Comparison of ENCODE assay signal across 30 cellular contexts in the genomic region with DNA sequence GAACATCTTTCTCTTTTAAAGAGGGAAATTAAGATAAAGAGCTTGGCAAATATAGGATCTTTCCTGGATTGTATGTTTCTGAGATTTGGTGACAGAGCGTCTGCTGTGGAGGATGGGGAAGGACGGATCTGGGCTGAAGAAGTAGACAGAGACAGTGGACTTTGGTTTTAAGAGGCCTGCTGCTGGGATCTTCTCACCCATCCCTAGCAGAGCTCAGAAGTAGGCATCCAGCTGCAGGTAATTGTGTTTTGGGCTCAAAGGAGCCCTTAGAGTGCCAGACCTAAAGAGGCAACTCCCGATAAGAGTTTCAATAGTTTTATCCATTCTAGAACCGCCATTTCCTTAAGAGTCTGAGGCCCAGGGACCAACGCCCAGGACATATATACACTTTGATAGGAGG.
"Had no signal": no experiment of that assay in that cellular context is flagged by ENCODE, and none has a peak within 500 bp of the region (broad histone marks: within the 10 kb centered on the region; RNA-seq: fewer than 3 reads in every experiment).

No MANE protein-coding gene starts in this region.

- H3K36me3 ChIP-seq: neural progenitor cell, ovary, right lobe of liver, sigmoid colon, spleen, suprapubic skin, tibial artery, upper lobe of left lung, vagina had no signal

- H3K27ac Mint-ChIP-seq: naive thymus-derived CD4-positive, alpha-beta T cell; natural killer cell; nephron; neural progenitor cell; progenitor cell of endocrine pancreas; stimulated activated memory B cell treated with anti-CD40 and anti-IgM and Interleukin-4, amounts not matched to agents 10 μg/mL and 1 μg/mL and 100 μg/mL, for 72 hours; stimulated activated naive CD8-positive, alpha-beta T cell treated with anti-CD3 and anti-CD28 coated beads, Interleukin-15, amount 100 ng/mL, for 72 hours had no signal

- DNase-seq: naive thymus-derived CD4-positive, alpha-beta T cell; natural killer cell; occipital lobe; ovary; posterior cingulate gyrus; psoas muscle; right lobe of liver; sigmoid colon; small intestine; spleen; stimulated activated CD4-positive, alpha-beta T cell treated with anti-CD3 and anti-CD28 coated beads, Interleukin-12 subunit alpha, Interleukin-12 subunit beta, amount 100 ng/mL, for 4 hours; stimulated activated CD4-positive, alpha-beta T cell treated with anti-CD3 and anti-CD28 coated beads, Interleukin-1b, Interleukin-23, amount 100 ng/mL, for 48 hours; stimulated activated CD4-positive, alpha-beta T cell treated with anti-CD3 and anti-CD28 coated beads, Interleukin-4, amount 100 ng/mL, for 1 hour; stimulated activated CD4-positive, alpha-beta T cell treated with anti-CD3 and anti-CD28 coated beads, Interleukin-4, amount 100 ng/mL, for 4 hours; stimulated activated CD8-positive, alpha-beta memory T cell treated with anti-CD3 and anti-CD28 coated beads, Interleukin-4, amount 100 ng/mL, for 48 hours; stimulated activated naive CD4-positive, alpha-beta T cell; stimulated activated naive CD8-positive, alpha-beta T cell treated with anti-CD3 and anti-CD28 coated beads, Interleukin-15, amount 100 ng/mL, for 72 hours; stimulated activated naive CD8-positive, alpha-beta T cell treated with anti-CD3 and anti-CD28 coated beads, Interleukin-15, Interleukin-2, amounts not matched to agents 100 U/mL and 50 U/mL, for 24 hours; substantia nigra; testis; tibial artery; trophoblast cell; upper lobe of left lung had no signal

- H3K4me2 ChIP-seq: neural progenitor cell had no signal

- H3K9ac ChIP-seq: neural progenitor cell, parathyroid adenoma had no signal

- H3K4me3 ChIP-seq: neural progenitor cell, ovary, psoas muscle, right lobe of liver, sigmoid colon, spleen, suprapubic skin, testis, tibial artery, upper lobe of left lung, vagina had no signal

- H3K27me3 ChIP-seq: neural progenitor cell, ovary, right lobe of liver, sigmoid colon, spleen, suprapubic skin, testis, tibial artery, upper lobe of left lung, vagina had no signal

- ATAC-seq: naive thymus-derived CD4-positive, alpha-beta T cell; natural killer cell; psoas muscle; right lobe of liver; stimulated activated memory B cell treated with anti-CD40 and anti-IgM and Interleukin-4, amounts not matched to agents 10 μg/mL and 1 μg/mL and 100 μg/mL, for 72 hours; stimulated activated naive CD8-positive, alpha-beta T cell treated with anti-CD3 and anti-CD28 coated beads, Interleukin-15, amount 100 ng/mL, for 72 hours; stimulated activated naive CD8-positive, alpha-beta T cell treated with anti-CD3 and anti-CD28 coated beads, Interleukin-15, Interleukin-2, amounts not matched to agents 100 U/mL and 50 U/mL, for 24 hours had no signal

- H3K27ac ChIP-seq: neural progenitor cell, ovary, parathyroid adenoma, psoas muscle, right lobe of liver, sigmoid colon, spleen, suprapubic skin, testis, tibial artery, upper lobe of left lung, vagina had no signal

- H3K4me1 Mint-ChIP-seq: naive thymus-derived CD4-positive, alpha-beta T cell; natural killer cell; nephron; neural progenitor cell; stimulated activated memory B cell treated with anti-CD40 and anti-IgM and Interleukin-4, amounts not matched to agents 10 μg/mL and 1 μg/mL and 100 μg/mL, for 72 hours; stimulated activated naive CD8-positive, alpha-beta T cell treated with anti-CD3 and anti-CD28 coated beads, Interleukin-15, amount 100 ng/mL, for 72 hours had no signal

- H3K9me3 Mint-ChIP-seq: natural killer cell; neural progenitor cell; stimulated activated memory B cell treated with anti-CD40 and anti-IgM and Interleukin-4, amounts not matched to agents 10 μg/mL and 1 μg/mL and 100 μg/mL, for 72 hours; stimulated activated naive CD8-positive, alpha-beta T cell treated with anti-CD3 and anti-CD28 coated beads, Interleukin-15, amount 100 ng/mL, for 72 hours had no signal

- H2AFZ ChIP-seq: neural progenitor cell, parathyroid adenoma had no signal

- H3K79me2 ChIP-seq: parathyroid adenoma had no signal

- H3K27me3 Mint-ChIP-seq: progenitor cell of endocrine pancreas; stimulated activated memory B cell treated with anti-CD40 and anti-IgM and Interleukin-4, amounts not matched to agents 10 μg/mL and 1 μg/mL and 100 μg/mL, for 72 hours; stimulated activated naive CD8-positive, alpha-beta T cell treated with anti-CD3 and anti-CD28 coated beads, Interleukin-15, amount 100 ng/mL, for 72 hours had no signal

- H3K4me1 ChIP-seq: neural progenitor cell, parathyroid adenoma, psoas muscle, right lobe of liver, sigmoid colon, spleen, suprapubic skin, testis, tibial artery, upper lobe of left lung, vagina had no signal

- H3K9me3 ChIP-seq: ovary, psoas muscle, right lobe of liver, sigmoid colon, spleen, suprapubic skin, testis, tibial artery, upper lobe of left lung, vagina had no signal

- H3K36me3 Mint-ChIP-seq: naive thymus-derived CD4-positive, alpha-beta T cell; natural killer cell; neural progenitor cell; stimulated activated memory B cell treated with anti-CD40 and anti-IgM and Interleukin-4, amounts not matched to agents 10 μg/mL and 1 μg/mL and 100 μg/mL, for 72 hours had no signal

- H3K4me3 Mint-ChIP-seq: naive thymus-derived CD4-positive, alpha-beta T cell; natural killer cell; nephron; neural progenitor cell; stimulated activated memory B cell treated with anti-CD40 and anti-IgM and Interleukin-4, amounts not matched to agents 10 μg/mL and 1 μg/mL and 100 μg/mL, for 72 hours; stimulated activated naive CD8-positive, alpha-beta T cell treated with anti-CD3 and anti-CD28 coated beads, Interleukin-15, amount 100 ng/mL, for 72 hours had no signal
